16 cellular contexts compared by ENCODE assay signal in genomic region chr2:112485849-112486248, GRCh38. TPM values are rescaled to one million over a fixed set of nuclear protein-coding genes. Genes with fewer than 3 reads are reported as not detected.
A peak's percentile ranks its signal among the peaks of the same experiment; 100 is the strongest.
DNase-seq lines count a peak whose midpoint lies in the region; TF ChIP-seq lines count a peak whose summit lies in the region.
"Had no signal": no experiment of that assay in that cellular context is flagged by ENCODE, and none has a peak within 500 bp of the region (broad histone marks: within the 10 kb centered on the region; RNA-seq: fewer than 3 reads in every experiment).

No MANE protein-coding gene starts in this region.

- peaks cover 79% of the 10 kb centered on the region for H3K79me2 ChIP-seq in mammary epithelial cell (ENCODE audit: insufficient read depth, low read length)
- H3K79me2 ChIP-seq in Loucy (ENCODE audit: insufficient read depth, low read length), result peaks cover 46% of the 10 kb centered on the region

- H3K9ac ChIP-seq in mammary epithelial cell (ENCODE audit: insufficient read depth, low read length) (no peak overlapping the region), Loucy (ENCODE audit: low read depth, low read length, poor library complexity, severe bottlenecking) (no peak overlapping the region)

- no peaks in the 10 kb centered on the region for H3K27me3 Mint-ChIP-seq in MCF 10A (ENCODE audit: insufficient read depth, unreplicated experiment)
- peaks cover 2% of the 10 kb centered on the region for H3K27me3 Mint-ChIP-seq in endothelial cell (ENCODE audit: unreplicated experiment)
- H3K27me3 Mint-ChIP-seq in activated CD4-positive, alpha-beta T cell treated with anti-CD3 and anti-CD28 coated beads, Interleukin-2, amount 10 ng/mL, durations not matched to agents 7 days and 5 days, result no peaks in the 10 kb centered on the region

- H3K36me3 ChIP-seq in mammary epithelial cell (ENCODE audit: insufficient read depth, low read length), result peaks cover 4% of the 10 kb centered on the region
- H3K36me3 ChIP-seq in Loucy (ENCODE audit: insufficient read depth, low read length), result 0 out of 2 replicates have a peak, but pooled peaks cover 2% of the 10 kb centered on the region

- BruUV-seq in MCF 10A (replicated peaks; lab: Mats Ljungman, UMichigan), result no TSS peak
- no TSS peak for BruUV-seq in mammary epithelial cell (replicated peaks; lab: Mats Ljungman, UMichigan)

- H3K4me1 Mint-ChIP-seq in MCF 10A (ENCODE audit: insufficient read depth, unreplicated experiment) (peaks cover 10% of the 10 kb centered on the region), endothelial cell (ENCODE audit: unreplicated experiment) (peaks cover 34% of the 10 kb centered on the region)
- H3K4me1 Mint-ChIP-seq in activated CD4-positive, alpha-beta T cell treated with anti-CD3 and anti-CD28 coated beads, Interleukin-2, amount 10 ng/mL, durations not matched to agents 7 days and 5 days, result peaks cover 36% of the 10 kb centered on the region

- no peaks in the 10 kb centered on the region for H3K9me3 Mint-ChIP-seq in MCF 10A (ENCODE audit: unreplicated experiment)
- no peaks in the 10 kb centered on the region for H3K9me3 Mint-ChIP-seq in endothelial cell (ENCODE audit: unreplicated experiment)
- H3K9me3 Mint-ChIP-seq in activated CD4-positive, alpha-beta T cell treated with anti-CD3 and anti-CD28 coated beads, Interleukin-2, amount 10 ng/mL, durations not matched to agents 7 days and 5 days, result no peaks in the 10 kb centered on the region
- H3K9me3 Mint-ChIP-seq: CD14-positive monocyte; CD8-positive, alpha-beta T cell; HFFc6 had no signal

- dilution Hi-C loops in mammary epithelial cell (cut with HindIII; ENCODE audit: low sequenced_read_pairs), result loop anchor here (5.0 kb wide), 1 partner anchor 46 kb away; no protein-coding TSS in a partner anchor

- CTCF ChIA-PET in MCF 10A (lab: Yijun Ruan, JAX), result interaction anchor here (0.5 to 1.3 kb wide), 4 partner anchors 97 to 364 kb away, joined by 3 to 4 read pairs (median 3); partner anchors contain the start of gene ZC3H8
- CTCF ChIA-PET in mammary epithelial cell (lab: Charles Lee; ENCODE audit: low non-redundant PET), result no interaction called here
- CTCF ChIA-PET in activated CD4-positive, alpha-beta T cell treated with anti-CD3 and anti-CD28 coated beads, Interleukin-2, amount 10 ng/mL, durations not matched to agents 7 days and 5 days (lab: Charles Lee), result interaction anchor here (1.0 kb wide), 2 partner anchors 11 to 92 kb away, joined by 3 read pairs; no protein-coding TSS in a partner anchor

- in situ Hi-C loops in mammary epithelial cell (cut with MboI; ENCODE audit: low sequenced_read_pairs in 2 of 2), result no loop called here

- H3K9me2 ChIP-seq in Loucy (replicated peaks; ENCODE audit: low read depth, low read length), result no peaks in the 10 kb centered on the region

- H3K4me2 ChIP-seq in mammary epithelial cell (ENCODE audit: insufficient read depth, low read depth, low read length), result no peak overlapping the region
- H3K4me2 ChIP-seq in Loucy (ENCODE audit: low read depth, low read length, poor library complexity, severe bottlenecking), result peak overlapping the region; percentile 43

- H3K27me3 ChIP-seq in mammary epithelial cell (ENCODE audit: insufficient read depth, low read length) (no peaks in the 10 kb centered on the region), Loucy (ENCODE audit: insufficient read depth, low read length, poor library complexity, severe bottlenecking) (no peaks in the 10 kb centered on the region)
- H3K27me3 ChIP-seq: BE2C had no signal

- POLR2A ChIA-PET in MCF 10A (lab: Yijun Ruan, JAX), result no interaction called here
- POLR2A ChIA-PET in activated CD4-positive, alpha-beta T cell treated with anti-CD3 and anti-CD28 coated beads, Interleukin-2, amount 10 ng/mL, durations not matched to agents 7 days and 5 days (lab: Charles Lee), result no interaction called here

- H3K4me3 ChIP-seq in mammary epithelial cell (replicated peaks in 1 of 3; ENCODE audit: insufficient read depth in 1 of 3, low read depth in 2 of 3, low read length in 3 of 3) (no peak overlapping the region), Loucy (ENCODE audit: low read length, poor library complexity, severe bottlenecking) (no peak overlapping the region)
- H3K4me3 ChIP-seq: HAP-1 had no signal

- H3K9me3 ChIP-seq in mammary epithelial cell (replicated peaks; ENCODE audit: insufficient read depth, low read length), result no peaks in the 10 kb centered on the region
- no peaks in the 10 kb centered on the region for H3K9me3 ChIP-seq in Loucy (ENCODE audit: insufficient read depth, low read depth, low read length)
- H3K9me3 ChIP-seq: BE2C, HAP-1 had no signal

- TF ChIP-seq CTCF in MCF 10A (IDR thresholded peaks at IDR 0.05; ENCODE audit: unreplicated experiment), result no peak
- no peak for TF ChIP-seq CTCF in mammary epithelial cell (conservative IDR thresholded peaks at IDR 0.05 in 1 of 2, IDR thresholded peaks at IDR 0.05 in 1 of 2; ENCODE audit: extremely low read depth in 1 of 2, insufficient read depth in 1 of 2, low read depth in 1 of 2, low read length in 2 of 2)
- no peak for TF ChIP-seq CTCF in Loucy (conservative IDR thresholded peaks at IDR 0.05; ENCODE audit: low read length)
- TF ChIP-seq CTCF in endothelial cell (IDR thresholded peaks at IDR 0.05; ENCODE audit: unreplicated experiment), result no peak

- no peak overlapping the region for H2AFZ ChIP-seq in mammary epithelial cell (ENCODE audit: low read depth, low read length)
- H2AFZ ChIP-seq in Loucy (ENCODE audit: low read length), result no peak overlapping the region

- no peaks in the 10 kb centered on the region for H4K20me1 ChIP-seq in mammary epithelial cell (ENCODE audit: insufficient read depth, low read length)
- no peaks in the 10 kb centered on the region for H4K20me1 ChIP-seq in Loucy (ENCODE audit: insufficient read depth, low read length, poor library complexity, severe bottlenecking)

- WGBS in mammary epithelial cell (ENCODE audit: low coverage, missing lambda C conversion rate), result over 99% methylated on average over 6 of the region's 6 CpGs

- H3K27ac Mint-ChIP-seq in MCF 10A (ENCODE audit: low read depth, unreplicated experiment), result peak overlapping the region; percentile 9
- H3K27ac Mint-ChIP-seq in endothelial cell (ENCODE audit: unreplicated experiment), result no peak overlapping the region
- H3K27ac Mint-ChIP-seq in activated CD4-positive, alpha-beta T cell treated with anti-CD3 and anti-CD28 coated beads, Interleukin-2, amount 10 ng/mL, durations not matched to agents 7 days and 5 days, result no peak overlapping the region
- H3K27ac Mint-ChIP-seq: CD8-positive, alpha-beta T cell had no signal

- intact Hi-C loops in MCF 10A (cut with micrococcal nuclease) (no loop called here), mammary epithelial cell (cut with micrococcal nuclease) (no loop called here), cardiac septum (cut with DNase I) (no loop called here)

- 0 out of 2 replicates have a peak, but pooled peaks cover 5% of the 10 kb centered on the region for H3F3A ChIP-seq in Loucy (ENCODE audit: low read depth)

- H3K36me3 Mint-ChIP-seq in MCF 10A (ENCODE audit: insufficient read depth, unreplicated experiment) (peaks cover 15% of the 10 kb centered on the region), endothelial cell (ENCODE audit: low read depth, unreplicated experiment) (peaks cover 13% of the 10 kb centered on the region)
- H3K36me3 Mint-ChIP-seq in activated CD4-positive, alpha-beta T cell treated with anti-CD3 and anti-CD28 coated beads, Interleukin-2, amount 10 ng/mL, durations not matched to agents 7 days and 5 days (ENCODE audit: low read depth), result peaks cover 33% of the 10 kb centered on the region

- H3K4me3 Mint-ChIP-seq in MCF 10A (ENCODE audit: unreplicated experiment) (no peak overlapping the region), endothelial cell (ENCODE audit: unreplicated experiment) (peak overlapping the region; percentile 42)
- no peak overlapping the region for H3K4me3 Mint-ChIP-seq in activated CD4-positive, alpha-beta T cell treated with anti-CD3 and anti-CD28 coated beads, Interleukin-2, amount 10 ng/mL, durations not matched to agents 7 days and 5 days
- H3K4me3 Mint-ChIP-seq: CD14-positive monocyte; CD8-positive, alpha-beta T cell; HFFc6 had no signal

- no peak overlapping the region for H3K27ac ChIP-seq in mammary epithelial cell (ENCODE audit: insufficient read depth, low read depth, low read length)

- H3K4me1 ChIP-seq in mammary epithelial cell (ENCODE audit: insufficient read depth, low read length), result peaks cover 12% of the 10 kb centered on the region
- peaks cover 38% of the 10 kb centered on the region for H3K4me1 ChIP-seq in Loucy (ENCODE audit: insufficient read depth, low read length, poor library complexity, severe bottlenecking)
- H3K4me1 ChIP-seq: BE2C had no signal

- no peak for DNase-seq in MCF 10A (ENCODE audit: unreplicated experiment)
- no peak for DNase-seq in mammary epithelial cell
- DNase-seq in endothelial cell (ENCODE audit: low spot score), result no peak
- no peak for DNase-seq in cardiac septum (ENCODE audit: low spot score)
- DNase-seq in AG20443 (ENCODE audit: low spot score), result no peak
- DNase-seq in activated CD4-positive, alpha-beta T cell treated with anti-CD3 and anti-CD28 coated beads, Interleukin-2, amount 10 ng/mL, durations not matched to agents 7 days and 5 days, result no peak
- DNase-seq: BE2C; CD8-positive, alpha-beta T cell; COR-L47; DMS153; DMS79 treated with DMSO at 0.1 percent for 48 hours; GDM1; HFFc6 had no signal

RNA-seq across cellular contexts. Expression of gene TTL, which starts 3.9 kb away (rescaled TPM):
- total RNA-seq in MCF 10A (2022), result 53.7 and 54.6 TPM in 2 replicates
- 10 to 100 TPM; 64.6 to 68.5 TPM for total RNA-seq in mammary epithelial cell
- polyA plus RNA-seq in mammary epithelial cell, result 24.5 TPM
- polyA minus RNA-seq in mammary epithelial cell, result 65.2 TPM
- total RNA-seq in endothelial cell (ENCODE audit: unreplicated experiment), result 89.9 TPM
- 54.1 TPM for total RNA-seq in cardiac septum
- total RNA-seq in activated CD4-positive, alpha-beta T cell treated with anti-CD3 and anti-CD28 coated beads, Interleukin-2, amount 10 ng/mL, durations not matched to agents 7 days and 5 days, result 10 to 100 TPM; 38.5 to 38.6 TPM

RNA-seq across cellular contexts. Expression of gene RGPD8, which starts 52.4 kb away (rescaled TPM):
- total RNA-seq in MCF 10A (2022) (13.9 and 16.2 TPM in 2 replicates), mammary epithelial cell (10 to 100 TPM; 11.7 to 16.7 TPM), endothelial cell (ENCODE audit: unreplicated experiment) (11.8 TPM), cardiac septum (10.6 TPM)
- 1.3 TPM for polyA plus RNA-seq in mammary epithelial cell
- 6.7 TPM for polyA minus RNA-seq in mammary epithelial cell
- 1 to 10 TPM; 4.1 to 4.2 TPM for total RNA-seq in activated CD4-positive, alpha-beta T cell treated with anti-CD3 and anti-CD28 coated beads, Interleukin-2, amount 10 ng/mL, durations not matched to agents 7 days and 5 days

RNA-seq across cellular contexts. Expression of gene POLR1B, which starts 56.4 kb away (rescaled TPM):
- total RNA-seq in MCF 10A (2022), result 51.6 and 74.0 TPM in 2 replicates
- total RNA-seq in mammary epithelial cell, result 10 to 100 TPM; 23.0 to 41.1 TPM
- 17.6 TPM for polyA plus RNA-seq in mammary epithelial cell
- 65.0 TPM for polyA minus RNA-seq in mammary epithelial cell
- total RNA-seq in endothelial cell (ENCODE audit: unreplicated experiment), result 22.1 TPM
- 10.1 TPM for total RNA-seq in cardiac septum
- total RNA-seq in activated CD4-positive, alpha-beta T cell treated with anti-CD3 and anti-CD28 coated beads, Interleukin-2, amount 10 ng/mL, durations not matched to agents 7 days and 5 days, result 10 to 100 TPM; 34.6 to 35.2 TPM
